In the genomic region with DNA sequence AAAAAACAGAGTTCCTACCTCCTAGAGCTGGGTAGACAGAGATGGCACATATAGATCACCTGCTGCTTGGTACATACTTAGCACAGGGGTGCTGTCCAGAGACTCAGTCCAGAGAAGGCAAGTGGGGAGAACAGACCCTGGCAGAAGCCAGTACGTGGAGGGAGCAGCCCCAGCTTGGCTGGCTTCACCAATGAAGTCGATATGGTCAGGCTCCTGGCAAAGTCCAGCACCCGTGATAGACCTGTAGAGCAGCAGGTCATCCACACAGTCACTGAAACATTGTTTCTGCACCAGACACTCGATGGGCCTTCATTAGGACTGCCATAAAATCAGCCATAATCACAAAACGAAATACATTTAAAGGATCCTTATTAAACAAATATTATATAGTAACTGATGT, we compare ENCODE assay signal across 33 cellular contexts.
"Had no signal": no experiment of that assay in that cellular context is flagged by ENCODE, and none has a peak within 500 bp of the region (broad histone marks: within the 10 kb centered on the region; RNA-seq: fewer than 3 reads in every experiment).

No MANE protein-coding gene starts in this region.

- H3K9me3 Mint-ChIP-seq: activated CD4-positive, alpha-beta memory T cell treated with anti-CD3 and anti-CD28 coated beads for 36 hours; activated CD4-positive, alpha-beta T cell treated with anti-CD3 and anti-CD28 coated beads, Interleukin-2, amount 10 ng/mL, durations not matched to agents 24 days and 14 days; activated naive CD4-positive, alpha-beta T cell treated with anti-CD3 and anti-CD28 coated beads for 36 hours; activated naive CD8-positive, alpha-beta T cell treated with anti-CD3 and anti-CD28 coated beads for 36 hours; activated naive CD8-positive, alpha-beta T cell treated with anti-CD3 and anti-CD28 coated beads, Interleukin-2, amount 50 U/mL, for 24 hours; activated T-helper 1 cell treated with anti-CD3 and anti-CD28 coated beads, Interleukin-12 subunit alpha, Interleukin-12 subunit beta, Interleukin-2, Interleukin-4 antibody, amounts not matched to agents 30 ng/mL and 10 ng/mL and 1 ng/mL, durations not matched to agents 14 hours and 24 hours and 36 hours; activated T-helper 2 cell treated with anti-CD3 and anti-CD28 coated beads, Interferon-gamma antibody, Interleukin-2, Interleukin-4, amounts not matched to agents 10 μg/mL and 5 μg/mL and 100 μg/mL, durations not matched to agents 14 hours and 24 hours and 36 hours; central memory CD8-positive, alpha-beta T cell; effector memory CD8-positive, alpha-beta T cell had no signal

- H3K27me3 Mint-ChIP-seq: activated CD4-positive, alpha-beta memory T cell treated with anti-CD3 and anti-CD28 coated beads for 36 hours; activated CD4-positive, alpha-beta T cell treated with anti-CD3 and anti-CD28 coated beads for 36 hours; activated CD8-positive, alpha-beta memory T cell treated with anti-CD3 and anti-CD28 coated beads, Interleukin-2, amount 10 ng/mL, durations not matched to agents 7 days and 5 days; activated naive CD4-positive, alpha-beta T cell treated with anti-CD3 and anti-CD28 coated beads, Interleukin-2, amount 50 U/mL, for 24 hours; activated naive CD8-positive, alpha-beta T cell treated with anti-CD3 and anti-CD28 coated beads for 36 hours; activated naive CD8-positive, alpha-beta T cell treated with anti-CD3 and anti-CD28 coated beads, Interleukin-2, amount 50 U/mL, for 24 hours; brain; effector memory CD8-positive, alpha-beta T cell had no signal

- H3K36me3 ChIP-seq: adrenal gland, ascending aorta, gastrocnemius medialis, heart left ventricle had no signal

- H3K4me3 Mint-ChIP-seq: activated CD4-positive, alpha-beta memory T cell treated with anti-CD3 and anti-CD28 coated beads for 36 hours; activated CD4-positive, alpha-beta T cell treated with anti-CD3 and anti-CD28 coated beads for 36 hours; activated CD4-positive, alpha-beta T cell treated with anti-CD3 and anti-CD28 coated beads, Interleukin-2, amount 10 ng/mL, durations not matched to agents 24 days and 14 days; activated CD8-positive, alpha-beta memory T cell treated with anti-CD3 and anti-CD28 coated beads, Interleukin-2, amount 10 ng/mL, durations not matched to agents 7 days and 5 days; activated CD8-positive, alpha-beta T cell treated with anti-CD3 and anti-CD28 coated beads, Interleukin-2, amount 10 ng/mL, durations not matched to agents 7 days and 5 days; activated naive CD4-positive, alpha-beta T cell treated with anti-CD3 and anti-CD28 coated beads for 36 hours; activated naive CD4-positive, alpha-beta T cell treated with anti-CD3 and anti-CD28 coated beads, Interleukin-2, amount 50 U/mL, for 24 hours; activated naive CD8-positive, alpha-beta T cell treated with anti-CD3 and anti-CD28 coated beads for 36 hours; activated naive CD8-positive, alpha-beta T cell treated with anti-CD3 and anti-CD28 coated beads, Interleukin-2, amount 50 U/mL, for 24 hours; activated T-helper 1 cell treated with anti-CD3 and anti-CD28 coated beads, Interleukin-12 subunit alpha, Interleukin-12 subunit beta, Interleukin-2, Interleukin-4 antibody, amounts not matched to agents 30 ng/mL and 10 ng/mL and 1 ng/mL, durations not matched to agents 14 hours and 24 hours and 36 hours; brain; central memory CD8-positive, alpha-beta T cell; effector memory CD8-positive, alpha-beta T cell had no signal

- H3K9me3 ChIP-seq: adrenal gland, ascending aorta, esophagus muscularis mucosa, gastrocnemius medialis had no signal

- H3K4me1 Mint-ChIP-seq: activated CD4-positive, alpha-beta T cell treated with anti-CD3 and anti-CD28 coated beads for 36 hours; activated CD4-positive, alpha-beta T cell treated with anti-CD3 and anti-CD28 coated beads, Interleukin-2, amount 10 ng/mL, durations not matched to agents 24 days and 14 days; activated CD8-positive, alpha-beta memory T cell treated with anti-CD3 and anti-CD28 coated beads, Interleukin-2, amount 10 ng/mL, durations not matched to agents 7 days and 5 days; activated naive CD4-positive, alpha-beta T cell treated with anti-CD3 and anti-CD28 coated beads, Interleukin-2, amount 50 U/mL, for 24 hours; activated naive CD8-positive, alpha-beta T cell treated with anti-CD3 and anti-CD28 coated beads for 36 hours; activated naive CD8-positive, alpha-beta T cell treated with anti-CD3 and anti-CD28 coated beads, Interleukin-2, amount 50 U/mL, for 24 hours; central memory CD8-positive, alpha-beta T cell had no signal

- DNase-seq: activated CD4-positive, alpha-beta memory T cell treated with anti-CD3 and anti-CD28 coated beads for 36 hours; activated CD4-positive, alpha-beta T cell treated with anti-CD3 and anti-CD28 coated beads for 36 hours; activated CD4-positive, alpha-beta T cell treated with anti-CD3 and anti-CD28 coated beads, Interleukin-2, amount 10 ng/mL, durations not matched to agents 24 days and 14 days; activated CD4-positive, CD25-positive, alpha-beta regulatory T cell; activated CD4-positive, CD25-positive, alpha-beta regulatory T cell treated with anti-CD3 and anti-CD28 coated beads, Interleukin-2, amount 50 U/mL, for 72 hours; activated CD8-positive, alpha-beta memory T cell treated with anti-CD3 and anti-CD28 coated beads, Interleukin-2, amount 10 ng/mL, durations not matched to agents 7 days and 5 days; activated CD8-positive, alpha-beta memory T cell treated with anti-CD3 and anti-CD28 coated beads, Interleukin-2, amount 50 U/mL, for 4 hours; activated CD8-positive, alpha-beta T cell treated with anti-CD3 and anti-CD28 coated beads, Interleukin-2, amount 10 ng/mL, durations not matched to agents 7 days and 5 days; activated effector memory CD4-positive, alpha-beta T cell treated with anti-CD3 and anti-CD28 coated beads, Interleukin-2, amount 50 U/mL, for 16 hours; activated naive CD4-positive, alpha-beta T cell treated with anti-CD3 and anti-CD28 coated beads for 36 hours; activated naive CD8-positive, alpha-beta T cell treated with anti-CD3 and anti-CD28 coated beads for 36 hours; activated naive CD8-positive, alpha-beta T cell treated with anti-CD3 and anti-CD28 coated beads, Interleukin-2, amount 50 U/mL, for 24 hours; activated T-cell treated with anti-CD3 and anti-CD28 coated beads, Interleukin-2, amount 50 U/mL, for 1 hour; activated T-cell treated with anti-CD3 and anti-CD28 coated beads, Interleukin-2, amount 50 U/mL, for 48 hours; amygdala; cortex of kidney; dermis blood vessel endothelial cell; effector CD4-positive, alpha-beta T cell; effector memory CD8-positive, alpha-beta T cell; erythroblast; foreskin keratinocyte; gastrocnemius medialis; glutamatergic neuron; heart left ventricle; T-helper 2 cell had no signal

- H3K4me3 ChIP-seq: adrenal gland, ascending aorta, esophagus muscularis mucosa, gastrocnemius medialis, heart left ventricle had no signal

- ATAC-seq: activated CD4-positive, alpha-beta T cell treated with anti-CD3 and anti-CD28 coated beads for 36 hours; activated CD8-positive, alpha-beta memory T cell treated with anti-CD3 and anti-CD28 coated beads, Interleukin-2, amount 10 ng/mL, durations not matched to agents 7 days and 5 days; activated CD8-positive, alpha-beta T cell treated with anti-CD3 and anti-CD28 coated beads, Interleukin-2, amount 10 ng/mL, durations not matched to agents 7 days and 5 days; activated naive CD8-positive, alpha-beta T cell treated with anti-CD3 and anti-CD28 coated beads, Interleukin-2, amount 50 U/mL, for 24 hours; effector memory CD8-positive, alpha-beta T cell; foreskin keratinocyte; gastrocnemius medialis; heart left ventricle had no signal

- H3K27me3 ChIP-seq: adrenal gland, ascending aorta, esophagus muscularis mucosa, foreskin keratinocyte, gastrocnemius medialis, heart left ventricle had no signal

- H3K4me1 ChIP-seq: ascending aorta, esophagus muscularis mucosa, foreskin keratinocyte, gastrocnemius medialis, heart left ventricle had no signal

- H3K27ac ChIP-seq: adrenal gland, ascending aorta, esophagus muscularis mucosa, foreskin keratinocyte, gastrocnemius medialis, heart left ventricle had no signal

- H3K27ac Mint-ChIP-seq: activated CD4-positive, alpha-beta memory T cell treated with anti-CD3 and anti-CD28 coated beads for 36 hours; activated CD4-positive, alpha-beta T cell treated with anti-CD3 and anti-CD28 coated beads for 36 hours; activated CD4-positive, alpha-beta T cell treated with anti-CD3 and anti-CD28 coated beads, Interleukin-2, amount 10 ng/mL, durations not matched to agents 24 days and 14 days; activated CD8-positive, alpha-beta memory T cell treated with anti-CD3 and anti-CD28 coated beads, Interleukin-2, amount 10 ng/mL, durations not matched to agents 7 days and 5 days; activated CD8-positive, alpha-beta T cell treated with anti-CD3 and anti-CD28 coated beads, Interleukin-2, amount 10 ng/mL, durations not matched to agents 7 days and 5 days; activated naive CD4-positive, alpha-beta T cell treated with anti-CD3 and anti-CD28 coated beads for 36 hours; activated naive CD4-positive, alpha-beta T cell treated with anti-CD3 and anti-CD28 coated beads, Interleukin-2, amount 50 U/mL, for 24 hours; activated naive CD8-positive, alpha-beta T cell treated with anti-CD3 and anti-CD28 coated beads for 36 hours; activated naive CD8-positive, alpha-beta T cell treated with anti-CD3 and anti-CD28 coated beads, Interleukin-2, amount 50 U/mL, for 24 hours; activated T-helper 1 cell treated with anti-CD3 and anti-CD28 coated beads, Interleukin-12 subunit alpha, Interleukin-12 subunit beta, Interleukin-2, Interleukin-4 antibody, amounts not matched to agents 30 ng/mL and 10 ng/mL and 1 ng/mL, durations not matched to agents 14 hours and 24 hours and 36 hours; activated T-helper 2 cell treated with anti-CD3 and anti-CD28 coated beads, Interferon-gamma antibody, Interleukin-2, Interleukin-4, amounts not matched to agents 10 μg/mL and 5 μg/mL and 100 μg/mL, durations not matched to agents 14 hours and 24 hours and 36 hours had no signal

- H3K36me3 Mint-ChIP-seq: activated CD4-positive, alpha-beta memory T cell treated with anti-CD3 and anti-CD28 coated beads for 36 hours; activated CD8-positive, alpha-beta memory T cell treated with anti-CD3 and anti-CD28 coated beads, Interleukin-2, amount 10 ng/mL, durations not matched to agents 7 days and 5 days; activated naive CD8-positive, alpha-beta T cell treated with anti-CD3 and anti-CD28 coated beads for 36 hours had no signal
